Comparison of ENCODE assay signal across 19 cellular contexts in genomic region chr2:180231015-180231414, GRCh38.
"Had no signal": no experiment of that assay in that cellular context is flagged by ENCODE, and none has a peak within 500 bp of the region (broad histone marks: within the 10 kb centered on the region; RNA-seq: fewer than 3 reads in every experiment).

No MANE protein-coding gene starts in this region.

- H3K9me3 ChIP-seq: transverse colon had no signal

- H3K36me3 Mint-ChIP-seq: mesothelial cell of epicardium; natural killer cell treated with Interleukin-12 subunit alpha and Interleukin-12 subunit beta and Interleukin-15 and Interleukin-18, amount 100 ng/mL, for 72 hours had no signal

- H3K36me3 ChIP-seq: heart right ventricle, transverse colon had no signal

- H3K4me1 ChIP-seq: heart right ventricle, transverse colon had no signal

- H3K27me3 Mint-ChIP-seq: activated B cell treated with CpG ODN at 0.5 μM for 24 hours; activated CD4-positive, alpha-beta T cell treated with anti-CD3 and anti-CD28 coated beads, Interleukin-2, amount 10 ng/mL, durations not matched to agents 24 days and 14 days; activated CD8-positive, alpha-beta T cell treated with anti-CD3 and anti-CD28 coated beads for 36 hours; activated T-helper 17 cell treated with anti-CD3 and anti-CD28 coated beads, Interleukin-2, amount 50 U/mL, for 72 hours; natural killer cell treated with Interleukin-12 subunit alpha and Interleukin-12 subunit beta and Interleukin-15 and Interleukin-18, amount 100 ng/mL, for 72 hours had no signal

- DNase-seq: activated B cell treated with CpG ODN at 0.5 μM for 24 hours; activated CD4-positive, alpha-beta T cell treated with anti-CD3 and anti-CD28 coated beads, Interleukin-2, amount 10 ng/mL, durations not matched to agents 24 days and 14 days; activated CD8-positive, alpha-beta T cell treated with anti-CD3 and anti-CD28 coated beads for 36 hours; activated naive CD4-positive, alpha-beta T cell treated with Interleukin-2 at 50 U/mL for 16 hours; activated T-cell treated with anti-CD3 and anti-CD28 coated beads, Interleukin-2, amount 50 U/mL, for 1 hour; anterior cingulate cortex; cortex of kidney; heart right ventricle; left colon; nucleus accumbens; retina; stimulated activated CD4-positive, alpha-beta T cell treated with anti-CD3 and anti-CD28 coated beads, Interleukin-2, amount 100 ng/mL, for 24 hours; T-helper 17 cell; transverse colon had no signal

- H3K4me3 ChIP-seq: heart right ventricle, lung, transverse colon had no signal

- H3K27ac Mint-ChIP-seq: activated B cell treated with CpG ODN at 0.5 μM for 24 hours; activated CD4-positive, alpha-beta T cell treated with anti-CD3 and anti-CD28 coated beads, Interleukin-2, amount 10 ng/mL, durations not matched to agents 24 days and 14 days; activated CD8-positive, alpha-beta T cell treated with anti-CD3 and anti-CD28 coated beads for 36 hours; activated T-helper 17 cell treated with anti-CD3 and anti-CD28 coated beads, Interleukin-2, amount 50 U/mL, for 72 hours; mesothelial cell of epicardium; natural killer cell treated with Interleukin-12 subunit alpha and Interleukin-12 subunit beta and Interleukin-15 and Interleukin-18, amount 100 ng/mL, for 72 hours; stimulated activated naive CD8-positive, alpha-beta T cell treated with anti-CD3 and anti-CD28 coated beads, Interleukin-15, Interleukin-2, amounts not matched to agents 100 ng/mL and 50 ng/mL, for 24 hours; T-helper 17 cell had no signal

- H3K4me3 Mint-ChIP-seq: activated B cell treated with CpG ODN at 0.5 μM for 24 hours; activated CD4-positive, alpha-beta T cell treated with anti-CD3 and anti-CD28 coated beads, Interleukin-2, amount 10 ng/mL, durations not matched to agents 24 days and 14 days; activated CD8-positive, alpha-beta T cell treated with anti-CD3 and anti-CD28 coated beads for 36 hours; activated T-helper 17 cell treated with anti-CD3 and anti-CD28 coated beads, Interleukin-2, amount 50 U/mL, for 72 hours; mesothelial cell of epicardium; natural killer cell treated with Interleukin-12 subunit alpha and Interleukin-12 subunit beta and Interleukin-15 and Interleukin-18, amount 100 ng/mL, for 72 hours; stimulated activated naive CD8-positive, alpha-beta T cell treated with anti-CD3 and anti-CD28 coated beads, Interleukin-15, Interleukin-2, amounts not matched to agents 100 ng/mL and 50 ng/mL, for 24 hours; T-helper 17 cell had no signal

- H3K27me3 ChIP-seq: heart right ventricle, transverse colon had no signal

- ATAC-seq: activated CD8-positive, alpha-beta T cell treated with anti-CD3 and anti-CD28 coated beads for 36 hours; activated T-helper 17 cell treated with anti-CD3 and anti-CD28 coated beads, Interleukin-2, amount 50 U/mL, for 72 hours; heart right ventricle; left colon; natural killer cell treated with Interleukin-12 subunit alpha and Interleukin-12 subunit beta and Interleukin-15 and Interleukin-18, amount 100 ng/mL, for 72 hours; T-helper 17 cell had no signal

- H3K9me3 Mint-ChIP-seq: activated B cell treated with CpG ODN at 0.5 μM for 24 hours; activated CD4-positive, alpha-beta T cell treated with anti-CD3 and anti-CD28 coated beads, Interleukin-2, amount 10 ng/mL, durations not matched to agents 24 days and 14 days; activated CD8-positive, alpha-beta T cell treated with anti-CD3 and anti-CD28 coated beads for 36 hours; activated T-helper 17 cell treated with anti-CD3 and anti-CD28 coated beads, Interleukin-2, amount 50 U/mL, for 72 hours had no signal

- H3K27ac ChIP-seq: heart right ventricle, transverse colon had no signal

- H3K4me1 Mint-ChIP-seq: activated B cell treated with CpG ODN at 0.5 μM for 24 hours; activated CD4-positive, alpha-beta T cell treated with anti-CD3 and anti-CD28 coated beads, Interleukin-2, amount 10 ng/mL, durations not matched to agents 24 days and 14 days; activated T-helper 17 cell treated with anti-CD3 and anti-CD28 coated beads, Interleukin-2, amount 50 U/mL, for 72 hours; T-helper 17 cell had no signal
